In genomic region chr1:88892146-88892877, GRCh38 we compare ENCODE assay signal across 8 cellular contexts. TPM values are rescaled to one million over a fixed set of nuclear protein-coding genes. Genes with fewer than 3 reads are reported as not detected.
DNase-seq lines count a peak whose midpoint lies in the region; ATAC-seq and TF ChIP-seq lines count a peak whose summit lies in the region.

No MANE protein-coding gene starts in this region.

- no peak overlapping the region for H3K9ac ChIP-seq in endocrine pancreas (ENCODE audit: control insufficient read depth, insufficient read depth, low read length)

- peak overlapping the region; percentile 92 to 98 for H3K4me3 Mint-ChIP-seq in CD14-positive monocyte
- H3K4me3 Mint-ChIP-seq in nephron progenitor cell: peak overlapping the region; percentile 92

- no peaks in the 10 kb centered on the region for H3K36me3 ChIP-seq in endocrine pancreas (ENCODE audit: control insufficient read depth, insufficient read depth, low read length)

- intact Hi-C loops in CD14-positive monocyte (cut with micrococcal nuclease): loop anchor here (5.0 kb wide), 1 partner anchor 210 kb away; the partner anchor contains the start of gene PKN2 (in 2 of the 2)

- H3K27me3 ChIP-seq in HL-60 (ENCODE audit: insufficient read depth, poor library complexity, severe bottlenecking): no peaks in the 10 kb centered on the region
- no peaks in the 10 kb centered on the region for H3K27me3 ChIP-seq in endocrine pancreas (ENCODE audit: control insufficient read depth, insufficient read depth, low read length)

- peak overlapping the region; percentile 85 for H3K27ac ChIP-seq in HL-60 (replicated peaks)

- no peak for DNase-seq in CD14-positive monocyte (ENCODE audit: low spot score)
- DNase-seq in HL-60 (ENCODE audit: low read depth in 1 of 2, low spot score in 1 of 2): no peak
- peak; percentile 98 for DNase-seq in RKO (ENCODE audit: low spot score)
- no peak for DNase-seq in nephron progenitor cell
- DNase-seq in iPS-NIHi7 (ENCODE audit: extremely low spot score): no peak

- H3K4me1 ChIP-seq in endocrine pancreas (ENCODE audit: control insufficient read depth, insufficient read depth, low read length): peaks cover 20% of the 10 kb centered on the region

- H3K36me3 Mint-ChIP-seq in CD14-positive monocyte (peaks cover 5% of the 10 kb centered on the region in 2 donors), nephron progenitor cell (ENCODE audit: low read depth) (peaks cover 3% of the 10 kb centered on the region)

- ATAC-seq in HG03342 (IDR thresholded peaks at IDR 0.05; ENCODE audit: unreplicated experiment) (no peak), HG03095 (IDR thresholded peaks at IDR 0.05; ENCODE audit: unreplicated experiment) (no peak)

- H3K27ac Mint-ChIP-seq in CD14-positive monocyte: peak overlapping the region in 5 of 7 donors; percentile 65 to 98 (median 95)
- H3K27ac Mint-ChIP-seq in nephron progenitor cell: no peak overlapping the region

- H3K9me3 Mint-ChIP-seq in CD14-positive monocyte (peaks cover 0 to 5% (median 0%) of the 10 kb centered on the region in 7 donors), nephron progenitor cell (peaks cover 6% of the 10 kb centered on the region)

- peaks cover 28% of the 10 kb centered on the region for H3K4me1 Mint-ChIP-seq in CD14-positive monocyte
- H3K4me1 Mint-ChIP-seq in nephron progenitor cell: peaks cover 27% of the 10 kb centered on the region

- H3K27me3 Mint-ChIP-seq in CD14-positive monocyte (ENCODE audit: low read depth in 3 of 3): peaks cover 0 to 4% (median 0%) of the 10 kb centered on the region in 3 donors
- H3K27me3 Mint-ChIP-seq in nephron progenitor cell (ENCODE audit: low read depth, poor library complexity): peaks cover 6% of the 10 kb centered on the region

- peak overlapping the region; percentile 89 for H3K4me3 ChIP-seq in HL-60 (replicated peaks; ENCODE audit: insufficient read depth, low read length)
- H3K4me3 ChIP-seq in endocrine pancreas (ENCODE audit: control insufficient read depth, insufficient read depth, low read length): peak overlapping the region; percentile 94

- no peaks in the 10 kb centered on the region for H3K9me3 ChIP-seq in endocrine pancreas (ENCODE audit: control insufficient read depth, low read length)

- no peak for TF ChIP-seq CTCF in CD14-positive monocyte (IDR thresholded peaks at IDR 0.05)
- no peak for TF ChIP-seq CTCF in HL-60 (IDR thresholded peaks at IDR 0.05; ENCODE audit: insufficient read depth, low read length)
- no peak for TF ChIP-seq CTCF in nephron progenitor cell (IDR thresholded peaks at IDR 0.05)

RNA-seq across cellular contexts. Expression of gene GTF2B, which starts 0.9 kb away (rescaled TPM):
- 10 to 100 TPM; 39.2 to 46.1 TPM for polyA plus RNA-seq in CD14-positive monocyte
